In genomic region chrX:18885317-18886004, GRCh38 we compare ENCODE assay signal across 8 cellular contexts.
DNase-seq lines count a peak whose midpoint lies in the region; ATAC-seq and TF ChIP-seq lines count a peak whose summit lies in the region.

No MANE protein-coding gene starts in this region.

- H3K36me3 Mint-ChIP-seq in activated naive CD8-positive, alpha-beta T cell, result no peaks in the 10 kb centered on the region

- H3K4me3 Mint-ChIP-seq in activated naive CD8-positive, alpha-beta T cell, result peak overlapping the region; percentile 84

- no peak overlapping the region for H3K4me3 ChIP-seq in lung
- no peak overlapping the region for H3K4me3 ChIP-seq in urinary bladder (ENCODE audit: low read depth, low read length)

- peaks cover 0 to 4% of the 10 kb centered on the region in 2 donors for H3K9me3 ChIP-seq in lung (ENCODE audit: control insufficient read depth in 2 of 2, insufficient read depth in 1 of 2, low read length in 1 of 2)

- 46 to 52% methylated on average over 7 to 8 of the region's 8 CpGs for WGBS in lung, 2 donors
- 35% methylated on average over 8 of the region's 8 CpGs for WGBS in urinary bladder

- no peaks in the 10 kb centered on the region for H3K27me3 ChIP-seq in lung (ENCODE audit: control insufficient read depth, insufficient read depth)

- H3K27me3 Mint-ChIP-seq in activated naive CD8-positive, alpha-beta T cell, result no peaks in the 10 kb centered on the region

- H3K27ac Mint-ChIP-seq in activated naive CD8-positive, alpha-beta T cell, result peak overlapping the region; percentile 86

- ATAC-seq in GM18868 (IDR thresholded peaks at IDR 0.05; ENCODE audit: unreplicated experiment) (peak; percentile 9), HG03103 (IDR thresholded peaks at IDR 0.05; ENCODE audit: low read depth, unreplicated experiment) (peak; percentile 18), lung (ENCODE audit: insufficient read depth, low FRiP score) (no peak), GM18517 (IDR thresholded peaks at IDR 0.05; ENCODE audit: unreplicated experiment) (no peak), GM18858 (IDR thresholded peaks at IDR 0.05; ENCODE audit: unreplicated experiment) (no peak)

- no peak for TF ChIP-seq CTCF in lung (IDR thresholded peaks at IDR 0.05; ENCODE audit: control extremely low read depth, extremely low read depth)

- H3K27ac ChIP-seq in lung (ENCODE audit: low read depth in 1 of 2, low read length in 1 of 2), result peak overlapping the region; percentile 88 to 92
- H3K27ac ChIP-seq in urinary bladder (ENCODE audit: low read depth), result peak overlapping the region; percentile 7

- peaks cover 0 to 9% of the 10 kb centered on the region in 2 donors for H3K4me1 ChIP-seq in lung (ENCODE audit: control insufficient read depth in 2 of 2, insufficient read depth in 2 of 2, low read length in 2 of 2)
- H3K4me1 ChIP-seq in urinary bladder (ENCODE audit: insufficient read depth), result no peaks in the 10 kb centered on the region

- H3K36me3 ChIP-seq in lung (ENCODE audit: control insufficient read depth in 2 of 2, insufficient read depth in 2 of 2, low read length in 2 of 2) (no peaks in the 10 kb centered on the region), urinary bladder (ENCODE audit: insufficient read depth) (no peaks in the 10 kb centered on the region)

- no peaks in the 10 kb centered on the region for H3K9me3 Mint-ChIP-seq in activated naive CD8-positive, alpha-beta T cell (ENCODE audit: low read depth)

- no peak for DNase-seq in lung (ENCODE audit: low spot score)
- no peak for DNase-seq in AML-193 (lab: John Stamatoyannopoulos, UW)

- H3K4me1 Mint-ChIP-seq in activated naive CD8-positive, alpha-beta T cell (ENCODE audit: low read depth), result peaks cover 30% of the 10 kb centered on the region

Comparison
In these comparisons a context has a peak if more than half of its experiments do, and no peak if none do; other contexts are left out.
1. ATAC-seq: peak in GM18868 (single experiment) and HG03103 (single experiment); none in lung (single experiment), GM18517 (single experiment) and GM18858 (single experiment).